9 cellular contexts compared by ENCODE assay signal in genomic region chr4:119314356-119314755, GRCh38. TPM values are rescaled to one million over a fixed set of nuclear protein-coding genes. Genes with fewer than 3 reads are reported as not detected.
A peak's percentile ranks its signal among the peaks of the same experiment; 100 is the strongest.
DNase-seq lines count a peak whose midpoint lies in the region; ATAC-seq and TF ChIP-seq lines count a peak whose summit lies in the region.
"Had no signal": no experiment of that assay in that cellular context is flagged by ENCODE, and none has a peak within 500 bp of the region (broad histone marks: within the 10 kb centered on the region; RNA-seq: fewer than 3 reads in every experiment).

No MANE protein-coding gene starts in this region.

- no peak overlapping the region for H3K4me2 ChIP-seq in Karpas-422 (ENCODE audit: low read depth, low read length, poor library complexity, severe bottlenecking)

- no peak overlapping the region for H2AFZ ChIP-seq in Karpas-422 (ENCODE audit: low read length)

- no peaks in the 10 kb centered on the region for H4K20me1 ChIP-seq in Karpas-422 (ENCODE audit: insufficient read depth, low read depth, low read length)

- H3K9me3 ChIP-seq in Karpas-422 (ENCODE audit: low read length) (no peaks in the 10 kb centered on the region), neutrophil (no peaks in the 10 kb centered on the region)

- ATAC-seq in GM19035 (IDR thresholded peaks at IDR 0.05; ENCODE audit: unreplicated experiment) (peak; percentile 73), HG02763 (IDR thresholded peaks at IDR 0.05; ENCODE audit: unreplicated experiment) (no peak), GM19467 (IDR thresholded peaks at IDR 0.05; ENCODE audit: unreplicated experiment) (no peak)

- no peaks in the 10 kb centered on the region for H3K27me3 ChIP-seq in Karpas-422 (ENCODE audit: low read length)
- H3K27me3 ChIP-seq in neutrophil: no peaks in the 10 kb centered on the region

- H3K36me3 ChIP-seq in Karpas-422 (ENCODE audit: insufficient read depth, low read length) (no peaks in the 10 kb centered on the region), neutrophil (no peaks in the 10 kb centered on the region)

- H3K27ac ChIP-seq in Karpas-422 (ENCODE audit: low read length): no peak overlapping the region
- H3K27ac ChIP-seq in neutrophil: no peak overlapping the region

- no peak overlapping the region for H3K4me3 ChIP-seq in Karpas-422 (ENCODE audit: low read length)
- H3K4me3 ChIP-seq in epithelial cell of proximal tubule (ENCODE audit: low read depth, low read length): no peak overlapping the region
- H3K4me3 ChIP-seq in neutrophil (ENCODE audit: low read depth in 1 of 2, low read length in 1 of 2): no peak overlapping the region

- H3K4me1 ChIP-seq in Karpas-422 (ENCODE audit: low read length) (no peaks in the 10 kb centered on the region), neutrophil (ENCODE audit: control insufficient read depth in 1 of 2, insufficient read depth in 1 of 2, low read depth in 1 of 2, low read length in 1 of 2) (peaks cover 8 to 23% of the 10 kb centered on the region in 2 experiments)

- DNase-seq in DMS53 (lab: John Stamatoyannopoulos, UW) (peak; percentile 74), Karpas-422 (peak; percentile 78), SHP77 (lab: John Stamatoyannopoulos, UW) (peak; percentile 10 to 13), epithelial cell of proximal tubule (ENCODE audit: low read depth) (no peak)
- DNase-seq: activated T-cell treated with anti-CD3 and anti-CD28 coated beads, Interleukin-2, amount 50 U/mL, for 4 hours had no signal

- TF ChIP-seq CTCF in epithelial cell of proximal tubule (conservative IDR thresholded peaks at IDR 0.05; ENCODE audit: low read depth, low read length): peak; percentile 76
- TF ChIP-seq CTCF in neutrophil (IDR thresholded peaks at IDR 0.05): peak; percentile 59

- no peaks in the 10 kb centered on the region for H3K79me2 ChIP-seq in Karpas-422 (ENCODE audit: low read length)

- H3K9ac ChIP-seq in Karpas-422 (ENCODE audit: low read length): no peak overlapping the region

- no peaks in the 10 kb centered on the region for H3K9me2 ChIP-seq in Karpas-422 (replicated peaks; ENCODE audit: insufficient read depth, low read length)

RNA-seq across cellular contexts. Expression of gene FABP2, which starts 7.6 kb away (rescaled TPM):
- not detected in 2 replicates for total RNA-seq in Karpas-422 (2014; rRNA removed; shearing (Covaris generic); ENCODE audit: low replicate concordance)
- not detected in 2 replicates for total RNA-seq in epithelial cell of proximal tubule
- total RNA-seq: activated T-cell treated with anti-CD3 and anti-CD28 coated beads, Interleukin-2, amount 50 U/mL, for 4 hours had no signal
